Comparison of ENCODE assay signal across 16 cellular contexts in genomic region chr2:47002031-47002430, GRCh38.
DNase-seq lines count a peak whose midpoint lies in the region; FAIRE-seq and TF ChIP-seq lines count a peak whose summit lies in the region.
"Had no signal": no experiment of that assay in that cellular context is flagged by ENCODE, and none has a peak within 500 bp of the region (broad histone marks: within the 10 kb centered on the region; RNA-seq: fewer than 3 reads in every experiment).

No MANE protein-coding gene starts in this region.

- DNase-seq in D721Med (ENCODE audit: insufficient read length, low spot score) (peak; percentile 77), RWPE1 (ENCODE audit: low spot score) (no peak), SK-N-SH (no peak), MM.1S (no peak), NCI-H526 treated with DMSO at 0.1 percent for 48 hours (lab: John Stamatoyannopoulos, UW) (no peak)
- DNase-seq in activated CD8-positive, alpha-beta memory T cell treated with anti-CD3 and anti-CD28 coated beads, Interleukin-2, amount 50 U/mL, for 4 hours: no peak
- DNase-seq: activated CD4-positive, alpha-beta T cell treated with anti-CD3 and anti-CD28 coated beads, Interleukin-2, amount 50 U/mL, for 1 hour; effector memory CD4-positive, alpha-beta T cell; GOT3; mammary epithelial cell; SHP77 treated with DMSO at 0.1 percent for 48 hours; stimulated activated naive CD4-positive, alpha-beta T cell; T-helper 9 cell had no signal

- H3K9me3 ChIP-seq in esophagus (ENCODE audit: control insufficient read depth in 2 of 2, insufficient read depth in 1 of 2, low read depth in 1 of 2, low read length in 1 of 2) (no peaks in the 10 kb centered on the region), SK-N-SH (no peaks in the 10 kb centered on the region), MM.1S (replicated peaks; ENCODE audit: insufficient read depth, low read length) (no peaks in the 10 kb centered on the region)

- H2AFZ ChIP-seq in SK-N-SH (ENCODE audit: low read depth): no peak overlapping the region
- H2AFZ ChIP-seq in MM.1S (ENCODE audit: low read length): no peak overlapping the region

- H3K4me2 ChIP-seq in SK-N-SH (no peak overlapping the region), MM.1S (ENCODE audit: low read depth, low read length) (no peak overlapping the region)

- peak overlapping the region; percentile 68 for H3K27ac ChIP-seq in RWPE1
- peak overlapping the region; percentile 8 to 44 for H3K27ac ChIP-seq in esophagus (ENCODE audit: low read depth in 2 of 2, low read length in 1 of 2)
- peak overlapping the region; percentile 57 for H3K27ac ChIP-seq in rectal smooth muscle tissue (ENCODE audit: low read depth, low read length)
- H3K27ac ChIP-seq in SK-N-SH (ENCODE audit: low read depth in 2 of 2, low read length in 1 of 2): peak overlapping the region in 1 of 2 experiments; percentile 99; a peak in 2 of 4 replicates
- H3K27ac ChIP-seq in MM.1S (ENCODE audit: low read length): no peak overlapping the region
- H3K27ac ChIP-seq: C4-2B had no signal

- 80 to 86% methylated on average over 5 of the region's 5 CpGs for WGBS in esophagus, 2 donors
- 92% methylated on average over 5 of the region's 5 CpGs for WGBS in SK-N-SH (ENCODE audit: low lambda C conversion rate)

- TF ChIP-seq CTCF in D721Med (IDR thresholded peaks at IDR 0.05; ENCODE audit: insufficient read depth, missing control alignments): no peak
- no peak for TF ChIP-seq CTCF in RWPE1 (conservative IDR thresholded peaks at IDR 0.05; ENCODE audit: low read depth)
- no peak for TF ChIP-seq CTCF in SK-N-SH (IDR thresholded peaks at IDR 0.05)
- no peak for TF ChIP-seq CTCF in MM.1S (IDR thresholded peaks at IDR 0.05; ENCODE audit: low read length)

- peaks cover 0 to 22% of the 10 kb centered on the region in 2 donors for H3K36me3 ChIP-seq in esophagus (ENCODE audit: control insufficient read depth in 2 of 2, insufficient read depth in 2 of 2, low read length in 1 of 2)
- peaks cover 15% of the 10 kb centered on the region for H3K36me3 ChIP-seq in rectal smooth muscle tissue (ENCODE audit: control insufficient read depth, insufficient read depth, low read length)
- H3K36me3 ChIP-seq in SK-N-SH (replicated peaks in 1 of 2; ENCODE audit: control insufficient read depth in 1 of 2, insufficient read depth in 2 of 2, low read length in 1 of 2): peaks cover 5 to 7% of the 10 kb centered on the region in 2 experiments
- H3K36me3 ChIP-seq in MM.1S (replicated peaks; ENCODE audit: insufficient read depth, low read length): peaks cover 11% of the 10 kb centered on the region

- FAIRE-seq in D721Med (lab: Jason Lieb, UNC): peak; percentile 84

- POLR2A ChIA-PET in RWPE1 (lab: Yijun Ruan, JAX; ENCODE audit: low non-redundant PET): no interaction called here
- POLR2A ChIA-PET in SK-N-SH (lab: Yijun Ruan, JAX): interaction anchor here (0.6 to 3.9 kb wide), 5 partner anchors 55 to 87 kb away, joined by 3 to 19 read pairs (median 8); no protein-coding TSS in a partner anchor

- no peaks in the 10 kb centered on the region for H3K9me2 ChIP-seq in SK-N-SH
- H3K9me2 ChIP-seq in MM.1S (replicated peaks; ENCODE audit: insufficient read depth, low read length): no peaks in the 10 kb centered on the region

- TF ChIP-seq EP300 in SK-N-SH (IDR thresholded peaks at IDR 0.05; ENCODE audit: borderline replicate concordance in 1 of 2, low read depth in 1 of 2, low read length in 1 of 2): no peak

- H3K27me3 ChIP-seq in esophagus (ENCODE audit: control insufficient read depth in 1 of 2, insufficient read depth in 2 of 2, low read length in 2 of 2) (no peaks in the 10 kb centered on the region), rectal smooth muscle tissue (ENCODE audit: control insufficient read depth, insufficient read depth, low read length) (no peaks in the 10 kb centered on the region), SK-N-SH (ENCODE audit: insufficient read depth) (no peaks in the 10 kb centered on the region), MM.1S (replicated peaks; ENCODE audit: insufficient read depth, low read length) (no peaks in the 10 kb centered on the region)

- H3F3A ChIP-seq in SK-N-SH (replicated peaks; ENCODE audit: insufficient read depth): no peaks in the 10 kb centered on the region
- 0 out of 2 replicates have a peak, but pooled peaks cover 3% of the 10 kb centered on the region for H3F3A ChIP-seq in MM.1S (ENCODE audit: insufficient read depth, low read length)

- no peak overlapping the region for H3K9ac ChIP-seq in rectal smooth muscle tissue (ENCODE audit: low read length)
- no peak overlapping the region for H3K9ac ChIP-seq in SK-N-SH
- H3K9ac ChIP-seq in MM.1S (ENCODE audit: low read length): no peak overlapping the region

- H3K4me3 ChIP-seq in esophagus (ENCODE audit: low read depth in 1 of 2, low read length in 2 of 2) (no peak overlapping the region), rectal smooth muscle tissue (ENCODE audit: low read length) (no peak overlapping the region), SK-N-SH (ENCODE audit: low read depth in 2 of 2, low read length in 1 of 2) (no peak overlapping the region), MM.1S (ENCODE audit: low read length) (no peak overlapping the region)

- CTCF ChIA-PET in RWPE1 (lab: Yijun Ruan, JAX): interaction anchor here (0.6 kb wide), 2 partner anchors 39 to 280 kb away, joined by 6 read pairs; no protein-coding TSS in a partner anchor
- CTCF ChIA-PET in SK-N-SH (lab: Yijun Ruan, JAX): interaction anchor here (0.9 to 5.1 kb wide), 3 partner anchors 18 to 321 kb away, joined by 3 to 36 read pairs (median 3); no protein-coding TSS in a partner anchor

- H3K79me2 ChIP-seq in SK-N-SH (ENCODE audit: insufficient read depth) (no peaks in the 10 kb centered on the region), MM.1S (ENCODE audit: low read length) (peaks cover 16% of the 10 kb centered on the region)

- no peak for TF ChIP-seq RAD21 in SK-N-SH (IDR thresholded peaks at IDR 0.05; ENCODE audit: low read length)

- H3K4me1 ChIP-seq in esophagus (ENCODE audit: control insufficient read depth in 2 of 2, insufficient read depth in 2 of 2, low read length in 1 of 2) (peaks cover 3 to 4% of the 10 kb centered on the region in 2 donors), rectal smooth muscle tissue (ENCODE audit: control insufficient read depth, insufficient read depth, low read length) (peaks cover 47% of the 10 kb centered on the region), SK-N-SH (ENCODE audit: control insufficient read depth in 1 of 2, insufficient read depth in 2 of 2, low read depth in 1 of 2, low read length in 1 of 2) (peaks cover 9 to 84% of the 10 kb centered on the region in 2 experiments; a peak in 3 of 4 replicates), MM.1S (ENCODE audit: low read length) (no peaks in the 10 kb centered on the region)

- H4K20me1 ChIP-seq in SK-N-SH (ENCODE audit: insufficient read depth): no peaks in the 10 kb centered on the region
- H4K20me1 ChIP-seq in MM.1S (ENCODE audit: insufficient read depth, low read length): no peaks in the 10 kb centered on the region

TF ChIP-seq in SK-N-SH, 30 proteins besides CTCF, POLR2A, EP300 and RAD21:
- TF ChIP-seq MAX (IDR thresholded peaks at IDR 0.05; ENCODE audit: low read depth): no peak
- TF ChIP-seq IRF3 (IDR thresholded peaks at IDR 0.05; ENCODE audit: low read depth, low read length): no peak
- TF ChIP-seq SIN3A (IDR thresholded peaks at IDR 0.05; ENCODE audit: borderline replicate concordance, low read depth, low read length): no peak
- TF ChIP-seq TCF12 (IDR thresholded peaks at IDR 0.05): no peak
- TF ChIP-seq JUND (IDR thresholded peaks at IDR 0.05): no peak
- TF ChIP-seq PBX3 (IDR thresholded peaks at IDR 0.05): no peak
- no peak for TF ChIP-seq SMC3 (IDR thresholded peaks at IDR 0.05; ENCODE audit: low read depth, low read length)
- TF ChIP-seq MXI1 (IDR thresholded peaks at IDR 0.05; ENCODE audit: low read depth, low read length): no peak
- TF ChIP-seq FOSL2 (IDR thresholded peaks at IDR 0.05; ENCODE audit: borderline replicate concordance, low read depth): no peak
- no peak for TF ChIP-seq TAF1 (IDR thresholded peaks at IDR 0.05; ENCODE audit: borderline replicate concordance, low read depth, low read length)
- TF ChIP-seq FOXJ3 (CRISPR knock-in tag; IDR thresholded peaks at IDR 0.05): no peak
- TF ChIP-seq YY1 (IDR thresholded peaks at IDR 0.05; ENCODE audit: low read depth): no peak
- TF ChIP-seq CHD2 (IDR thresholded peaks at IDR 0.05; ENCODE audit: low read length, partially characterized antibody): no peak
- no peak for TF ChIP-seq USF2 (IDR thresholded peaks at IDR 0.05; ENCODE audit: borderline replicate concordance, low read depth, low read length)
TF ChIP-seq in SK-N-SH: peak in this region for 0.
